ENCODE assay signal across 9 cellular contexts in the genomic region with DNA sequence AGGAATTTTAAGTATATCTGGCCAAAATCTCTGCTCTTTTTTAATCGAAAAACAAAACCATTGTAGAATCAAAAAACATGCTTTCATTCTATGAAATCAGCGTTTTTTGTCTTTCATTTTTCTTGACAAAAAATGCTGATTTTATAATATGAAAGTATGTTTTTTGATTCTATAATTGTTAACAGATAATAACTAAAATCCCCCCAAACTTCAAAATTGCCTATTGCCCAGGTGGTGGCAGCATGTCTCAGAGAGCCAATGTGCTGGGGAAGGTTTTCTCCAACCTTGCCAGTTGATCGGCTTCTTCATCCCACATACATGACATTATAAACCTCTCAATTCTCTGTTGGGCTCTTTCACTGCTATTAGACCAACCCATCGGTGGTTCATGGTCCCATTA. TPM values are rescaled to one million over a fixed set of nuclear protein-coding genes. Genes with fewer than 3 reads are reported as not detected.
DNase-seq lines count a peak whose midpoint lies in the region; ATAC-seq, FAIRE-seq and TF ChIP-seq lines count a peak whose summit lies in the region.
"Had no signal": no experiment of that assay in that cellular context is flagged by ENCODE, and none has a peak within 500 bp of the region (broad histone marks: within the 10 kb centered on the region; RNA-seq: fewer than 3 reads in every experiment).

No MANE protein-coding gene starts in this region.

- no peak for TF ChIP-seq EP300 in tibial nerve (IDR thresholded peaks at IDR 0.05)

- H3K27me3 ChIP-seq in pancreas (no peaks in the 10 kb centered on the region), tibial nerve (no peaks in the 10 kb centered on the region)
- H3K27me3 ChIP-seq: BLaER1 had no signal

- H3K27ac ChIP-seq in pancreas (no peak overlapping the region), tibial nerve (no peak overlapping the region)
- H3K27ac ChIP-seq: BLaER1 had no signal

- no peaks in the 10 kb centered on the region for H3K9me3 ChIP-seq in pancreas
- H3K9me3 ChIP-seq in tibial nerve = no peaks in the 10 kb centered on the region
- H3K9me3 ChIP-seq: BLaER1 had no signal

- TF ChIP-seq POLR2A in tibial nerve (IDR thresholded peaks at IDR 0.05) = no peak

- peaks cover 0 to 4% (median 3%) of the 10 kb centered on the region in 3 donors for H3K4me1 ChIP-seq in pancreas
- peaks cover 0 to 20% (median 2%) of the 10 kb centered on the region in 4 donors for H3K4me1 ChIP-seq in tibial nerve
- H3K4me1 ChIP-seq: BLaER1 had no signal

- H3K36me3 ChIP-seq in pancreas (no peaks in the 10 kb centered on the region), tibial nerve (no peaks in the 10 kb centered on the region)
- H3K36me3 ChIP-seq: BLaER1 had no signal

- no peak for FAIRE-seq in pancreas (lab: Jason Lieb, UNC)

- WGBS in pancreas, 2 donors = 26 to 30% methylated on average over 4 of the region's 4 CpGs
- WGBS in tibial nerve, 2 donors = 31 to 36% methylated on average over 4 of the region's 4 CpGs

- TF ChIP-seq CTCF in LNCaP clone FGC (IDR thresholded peaks at IDR 0.05; ENCODE audit: control insufficient read depth, extremely low read depth, insufficient read depth) (peak; percentile 52), pancreas (IDR thresholded peaks at IDR 0.05) (peak in 1 of 4 donors; percentile 20), tibial nerve (IDR thresholded peaks at IDR 0.05) (peak in 2 of 5 experiments; percentile 25 to 41)

- no peak overlapping the region for H3K4me3 ChIP-seq in LNCaP clone FGC (ENCODE audit: low read depth, low read length)
- no peak overlapping the region for H3K4me3 ChIP-seq in pancreas
- no peak overlapping the region for H3K4me3 ChIP-seq in tibial nerve
- H3K4me3 ChIP-seq: BLaER1 had no signal

- DNase-seq in DMS79 treated with DMSO at 0.1 percent for 48 hours (lab: John Stamatoyannopoulos, UW) (peak; percentile 2), DMS79 (lab: John Stamatoyannopoulos, UW) (no peak), LNCaP clone FGC (ENCODE audit: low read depth) (no peak), dermis microvascular lymphatic vessel endothelial cell (ENCODE audit: low read depth in 2 of 2) (peak; percentile 32 to 68), pancreas (peak in 3 of 6 donors; percentile 24 to 39 (median 35)), tibial nerve (ENCODE audit: low spot score in 2 of 2) (no peak)
- DNase-seq in activated CD8-positive, alpha-beta memory T cell treated with anti-CD3 and anti-CD28 coated beads, Interleukin-2, amount 50 U/mL, for 4 hours = no peak

- ATAC-seq in pancreas (peak in 3 of 4 donors; percentile 62 to 72 (median 65)), GM19397 (IDR thresholded peaks at IDR 0.05; ENCODE audit: unreplicated experiment) (no peak)

- intact Hi-C loops in pancreas (cut with DNase I) = no loop called here

RNA-seq across cellular contexts. Expression of gene SMIM15, which starts 5.1 kb away (rescaled TPM):
- total RNA-seq in dermis microvascular lymphatic vessel endothelial cell (33.6 and 41.6 TPM in 2 replicates), pancreas (10 to 100 TPM; 20.6 to 36.4 (median 26.3) TPM), tibial nerve (10 to 100 TPM; 12.0 to 16.6 (median 14.4) TPM)
- 10 to 100 TPM; 14.4 to 16.2 TPM for polyA plus RNA-seq in pancreas

Comparison
In these comparisons a context has a peak if more than half of its experiments do, and no peak if none do; other contexts are left out.
1. DNase-seq: peak in DMS79 treated with DMSO at 0.1 percent for 48 hours (single experiment) and dermis microvascular lymphatic vessel endothelial cell (2 of 2); none in DMS79 (single experiment), LNCaP clone FGC (single experiment), activated CD8-positive, alpha-beta memory T cell treated with anti-CD3 and anti-CD28 coated beads, Interleukin-2, amount 50 U/mL, for 4 hours (single experiment) and tibial nerve (0 of 2).